In genomic region chr5:141414548-141415271, GRCh38 we compare ENCODE assay signal across 8 cellular contexts. TPM values are rescaled to one million over a fixed set of nuclear protein-coding genes. Genes with fewer than 3 reads are reported as not detected.
A peak's percentile ranks its signal among the peaks of the same experiment; 100 is the strongest.
DNase-seq lines count a peak whose midpoint lies in the region; ATAC-seq, FAIRE-seq and TF ChIP-seq lines count a peak whose summit lies in the region.
"Not testable (repeated sequence)": the region's sequence is repeated elsewhere in the genome, so short reads cannot be mapped to it uniquely, and the experiment has no call there.

No MANE protein-coding gene starts in this region.

- intact Hi-C loops in endothelial cell of umbilical vein (cut with micrococcal nuclease), result not testable (repeated sequence)
- intact Hi-C loops in naive thymus-derived CD4-positive, alpha-beta T cell (cut with micrococcal nuclease), result loop anchor here in 1 of 2 donors (5.0 to 10.0 kb wide), 3 partner anchors 52 to 460 kb away; partner anchors contain the start of genes PCDH1, PCDHGA5 and TAF7

- H3K9me3 Mint-ChIP-seq in IgD-negative memory B cell (peaks cover 11 to 36% (median 14%) of the 10 kb centered on the region in 3 donors), progenitor cell of endocrine pancreas (ENCODE audit: low read depth) (peaks cover 45% of the 10 kb centered on the region)
- not testable (repeated sequence) for H3K9me3 Mint-ChIP-seq in activated T-cell treated with anti-CD3 and anti-CD28 coated beads, Interleukin-2, amount 50 U/mL, for 72 hours
- peaks cover 11 to 76% (median 44%) of the 10 kb centered on the region in 11 donors for H3K9me3 Mint-ChIP-seq in naive thymus-derived CD4-positive, alpha-beta T cell

- not testable (repeated sequence) for H3K9me1 ChIP-seq in endothelial cell of umbilical vein (replicated peaks; ENCODE audit: control insufficient read depth, extremely low read depth, insufficient read depth, low read length)

- H3K79me2 ChIP-seq in endothelial cell of umbilical vein (ENCODE audit: control insufficient read depth, insufficient read depth, low read length), result not testable (repeated sequence)

- not testable (repeated sequence) for H2AFZ ChIP-seq in endothelial cell of umbilical vein (ENCODE audit: low read depth, low read length)

- not testable (repeated sequence) for BruUV-seq in endothelial cell of umbilical vein (replicated peaks; lab: Mats Ljungman, UMichigan)

- ATAC-seq in activated T-cell treated with anti-CD3 and anti-CD28 coated beads, Interleukin-2, amount 50 U/mL, for 72 hours (replicated peaks in 1 of 2); naive thymus-derived CD4-positive, alpha-beta T cell; thoracic aorta (ENCODE audit: insufficient number of reproducible peaks, low FRiP score, low read depth): not testable (repeated sequence)

- H3K9ac ChIP-seq in BLaER1; adipocyte (ENCODE audit: low read length); endothelial cell of umbilical vein (replicated peaks; ENCODE audit: extremely low read depth, insufficient read depth, low read length): not testable (repeated sequence)

- H3K36me3 ChIP-seq in BLaER1, result peaks cover 15% of the 10 kb centered on the region
- H3K36me3 ChIP-seq in adipocyte (ENCODE audit: control insufficient read depth, insufficient read depth, low read length, severe bottlenecking); endothelial cell of umbilical vein (ENCODE audit: control insufficient read depth in 2 of 2, extremely low read depth in 1 of 2, insufficient read depth in 2 of 2, low read length in 2 of 2); naive thymus-derived CD4-positive, alpha-beta T cell (ENCODE audit: control insufficient read depth in 2 of 3, insufficient read depth in 3 of 3, low read length in 3 of 3); thoracic aorta: not testable (repeated sequence)

- not testable (repeated sequence) for TF ChIP-seq POLR2A in endothelial cell of umbilical vein (IDR thresholded peaks at IDR 0.05; ENCODE audit: low read depth, low read length)

- dilution Hi-C loops in endothelial cell of umbilical vein (cut with MboI; ENCODE audit: extremely low pct_ligation_motif_present, low sequenced_read_pairs), result not testable (repeated sequence)

- not testable (repeated sequence) for FAIRE-seq in endothelial cell of umbilical vein (lab: Jason Lieb, UNC)

- H3K27me3 ChIP-seq in BLaER1 (peaks cover 28% of the 10 kb centered on the region), endothelial cell of umbilical vein (ENCODE audit: control insufficient read depth in 2 of 2, insufficient read depth in 2 of 2, low read length in 2 of 2) (peaks cover 48 to 84% of the 10 kb centered on the region in 2 experiments)
- H3K27me3 ChIP-seq in adipocyte (replicated peaks; ENCODE audit: control insufficient read depth, insufficient read depth, low read length); thoracic aorta (replicated peaks; ENCODE audit: insufficient read depth): not testable (repeated sequence)
- peaks cover 23 to 28% of the 10 kb centered on the region in 2 donors for H3K27me3 ChIP-seq in naive thymus-derived CD4-positive, alpha-beta T cell (ENCODE audit: control insufficient read depth in 2 of 2, insufficient read depth in 2 of 2, low read length in 2 of 2)

- peak overlapping the region; percentile 73 to 99 (median 90) for H3K4me3 Mint-ChIP-seq in IgD-negative memory B cell
- peak overlapping the region; percentile 19 to 37 for H3K4me3 Mint-ChIP-seq in activated T-cell treated with anti-CD3 and anti-CD28 coated beads, Interleukin-2, amount 50 U/mL, for 72 hours
- peak overlapping the region in 9 of 10 donors; percentile 1 to 89 (median 40) for H3K4me3 Mint-ChIP-seq in naive thymus-derived CD4-positive, alpha-beta T cell
- not testable (repeated sequence) for H3K4me3 Mint-ChIP-seq in progenitor cell of endocrine pancreas (ENCODE audit: low read depth)

- CTCF ChIA-PET in endothelial cell of umbilical vein (lab: Charles Lee), result interaction anchor here (1.2 to 11.3 kb wide), 6 partner anchors 12 to 148 kb away, joined by 3 to 335 read pairs (median 44); partner anchors contain the start of genes PCDHGA12 and PCDHGA8
- CTCF ChIA-PET in naive thymus-derived CD4-positive, alpha-beta T cell (lab: Charles Lee), result not testable (repeated sequence)

- not testable (repeated sequence) for TF ChIP-seq CTCF in endothelial cell of umbilical vein (IDR thresholded peaks at IDR 0.05; ENCODE audit: extremely low read depth in 1 of 2, insufficient read depth in 1 of 2, low read depth in 1 of 2, low read length in 2 of 2); progenitor cell of endocrine pancreas (IDR thresholded peaks at IDR 0.05; ENCODE audit: unreplicated experiment); thoracic aorta (IDR thresholded peaks at IDR 0.05)

- not testable (repeated sequence) for H3K36me3 Mint-ChIP-seq in IgD-negative memory B cell
- H3K36me3 Mint-ChIP-seq in activated T-cell treated with anti-CD3 and anti-CD28 coated beads, Interleukin-2, amount 50 U/mL, for 72 hours (ENCODE audit: insufficient read depth in 2 of 2), result peaks cover 20 to 27% of the 10 kb centered on the region in 2 donors
- peaks cover 4 to 37% (median 12%) of the 10 kb centered on the region in 5 donors for H3K36me3 Mint-ChIP-seq in naive thymus-derived CD4-positive, alpha-beta T cell
- H3K36me3 Mint-ChIP-seq in progenitor cell of endocrine pancreas (ENCODE audit: insufficient read depth), result peaks cover 63% of the 10 kb centered on the region

- H3K4me1 ChIP-seq in BLaER1, result peaks cover 19% of the 10 kb centered on the region
- not testable (repeated sequence) for H3K4me1 ChIP-seq in adipocyte (ENCODE audit: control insufficient read depth, insufficient read depth, low read length); endothelial cell of umbilical vein (ENCODE audit: control insufficient read depth, extremely low read depth, insufficient read depth, low read length); naive thymus-derived CD4-positive, alpha-beta T cell (ENCODE audit: control insufficient read depth in 2 of 2, insufficient read depth in 2 of 2, low read length in 2 of 2); thoracic aorta (ENCODE audit: control insufficient read depth in 1 of 2, low read depth in 2 of 2)

- H3K9me3 ChIP-seq in BLaER1, result peaks cover 41% of the 10 kb centered on the region
- peaks cover 28% of the 10 kb centered on the region for H3K9me3 ChIP-seq in adipocyte (ENCODE audit: control insufficient read depth, low read length)
- not testable (repeated sequence) for H3K9me3 ChIP-seq in endothelial cell of umbilical vein (replicated peaks; ENCODE audit: control insufficient read depth, insufficient read depth, low read length)
- H3K9me3 ChIP-seq in naive thymus-derived CD4-positive, alpha-beta T cell (ENCODE audit: control insufficient read depth in 2 of 3, low read length in 3 of 3), result peaks cover 0 to 33% (median 12%) of the 10 kb centered on the region in 3 experiments
- H3K9me3 ChIP-seq in thoracic aorta, result peaks cover 97% of the 10 kb centered on the region

- H3K27me3 Mint-ChIP-seq in IgD-negative memory B cell, result peaks cover 47% of the 10 kb centered on the region
- peaks cover 80% of the 10 kb centered on the region for H3K27me3 Mint-ChIP-seq in activated T-cell treated with anti-CD3 and anti-CD28 coated beads, Interleukin-2, amount 50 U/mL, for 72 hours (ENCODE audit: low read depth)
- peaks cover 67 to 78% (median 73%) of the 10 kb centered on the region in 5 donors for H3K27me3 Mint-ChIP-seq in naive thymus-derived CD4-positive, alpha-beta T cell
- H3K27me3 Mint-ChIP-seq in progenitor cell of endocrine pancreas, result not testable (repeated sequence)

- H4K20me1 ChIP-seq in BLaER1; endothelial cell of umbilical vein (replicated peaks; ENCODE audit: control insufficient read depth, extremely low read depth, insufficient read depth, low read length): not testable (repeated sequence)

- peaks cover 13 to 19% (median 19%) of the 10 kb centered on the region in 3 donors for H3K4me1 Mint-ChIP-seq in IgD-negative memory B cell
- peaks cover 32% of the 10 kb centered on the region for H3K4me1 Mint-ChIP-seq in activated T-cell treated with anti-CD3 and anti-CD28 coated beads, Interleukin-2, amount 50 U/mL, for 72 hours (ENCODE audit: low read depth)
- H3K4me1 Mint-ChIP-seq in naive thymus-derived CD4-positive, alpha-beta T cell, result peaks cover 16 to 28% (median 19%) of the 10 kb centered on the region in 7 donors
- not testable (repeated sequence) for H3K4me1 Mint-ChIP-seq in progenitor cell of endocrine pancreas (ENCODE audit: low read depth)

- peak overlapping the region; percentile 73 to 99 (median 88) for H3K27ac Mint-ChIP-seq in IgD-negative memory B cell
- H3K27ac Mint-ChIP-seq in activated T-cell treated with anti-CD3 and anti-CD28 coated beads, Interleukin-2, amount 50 U/mL, for 72 hours; naive thymus-derived CD4-positive, alpha-beta T cell: not testable (repeated sequence)
- peak overlapping the region; percentile 39 for H3K27ac Mint-ChIP-seq in progenitor cell of endocrine pancreas

- peak overlapping the region; percentile 77 for H3K4me2 ChIP-seq in BLaER1
- not testable (repeated sequence) for H3K4me2 ChIP-seq in endothelial cell of umbilical vein (ENCODE audit: insufficient read depth, low read length)

- H3K4me3 ChIP-seq in BLaER1, result peak overlapping the region; percentile 48
- peak overlapping the region; percentile 43 for H3K4me3 ChIP-seq in adipocyte (ENCODE audit: low read length)
- not testable (repeated sequence) for H3K4me3 ChIP-seq in endothelial cell of umbilical vein (replicated peaks in 1 of 3; ENCODE audit: insufficient read depth in 1 of 3, low read depth in 1 of 3, low read length in 3 of 3); naive thymus-derived CD4-positive, alpha-beta T cell (ENCODE audit: low read length)
- peak overlapping the region; percentile 24 for H3K4me3 ChIP-seq in thoracic aorta

- POLR2A ChIA-PET in endothelial cell of umbilical vein (lab: Charles Lee); naive thymus-derived CD4-positive, alpha-beta T cell (lab: Charles Lee): not testable (repeated sequence)

- not testable (repeated sequence) for H3K27ac ChIP-seq in BLaER1; endothelial cell of umbilical vein (ENCODE audit: insufficient read depth, low read depth, low read length); naive thymus-derived CD4-positive, alpha-beta T cell (ENCODE audit: low read depth, low read length); thoracic aorta

- DNase-seq in activated T-cell treated with anti-CD3 and anti-CD28 coated beads, Interleukin-2, amount 50 U/mL, for 72 hours; adipocyte (ENCODE audit: low read depth); endothelial cell of umbilical vein (ENCODE audit: low read depth, low spot score); naive thymus-derived CD4-positive, alpha-beta T cell; progenitor cell of endocrine pancreas (ENCODE audit: low spot score, unreplicated experiment); thoracic aorta (ENCODE audit: low spot score): not testable (repeated sequence)

RNA-seq across cellular contexts. Expression of gene PCDHGA10, which starts 1.9 kb away (rescaled TPM):
- polyA plus RNA-seq in IgD-negative memory B cell (0.15 TPM), endothelial cell of umbilical vein (3.6 and 3.7 TPM in 2 replicates)
- total RNA-seq in activated T-cell treated with anti-CD3 and anti-CD28 coated beads, Interleukin-2, amount 50 U/mL, for 72 hours, result under 1 TPM; 0.12 TPM
- total RNA-seq in endothelial cell of umbilical vein (4.4 and 5.8 TPM in 2 replicates), progenitor cell of endocrine pancreas (14.3 and 14.6 TPM in 2 replicates), thoracic aorta (10 to 100 TPM; 11.1 to 14.4 TPM)
- polyA plus RNA-seq in endothelial cell of umbilical vein (2011; cell fraction: cytosol; rRNA removed), result 1.4 and 1.6 TPM in 2 replicates
- 3.7 and 4.5 TPM in 2 replicates for polyA plus RNA-seq in endothelial cell of umbilical vein (2011; cell fraction: nucleus; rRNA removed)
- polyA plus RNA-seq in endothelial cell of umbilical vein (2012), result 1.0 and 3.0 TPM in 2 replicates
- 10.5 and 10.8 TPM in 2 replicates for polyA minus RNA-seq in endothelial cell of umbilical vein
- 0.20 TPM for polyA minus RNA-seq in endothelial cell of umbilical vein (2011; cell fraction: cytosol; rRNA and poly(A)+ RNA removed)
- polyA minus RNA-seq in endothelial cell of umbilical vein (2011; cell fraction: nucleus; rRNA and poly(A)+ RNA removed), result 14.6 and 15.1 TPM in 2 replicates
- total RNA-seq in naive thymus-derived CD4-positive, alpha-beta T cell, result under 1 TPM; 0.11 to 0.39 (median 0.24) TPM
- under 1 TPM; 0.04 to 0.12 TPM for polyA plus RNA-seq in naive thymus-derived CD4-positive, alpha-beta T cell

RNA-seq across cellular contexts. Expression of gene PCDHGB7, which starts 2.8 kb away (rescaled TPM):
- polyA plus RNA-seq in IgD-negative memory B cell, result 0.21 TPM
- under 1 TPM in 1 of 2 donors, not detected in 1; 0.17 TPM for total RNA-seq in activated T-cell treated with anti-CD3 and anti-CD28 coated beads, Interleukin-2, amount 50 U/mL, for 72 hours
- total RNA-seq in endothelial cell of umbilical vein, result 12.6 and 13.0 TPM in 2 replicates
- 6.5 and 6.9 TPM in 2 replicates for polyA plus RNA-seq in endothelial cell of umbilical vein
- polyA plus RNA-seq in endothelial cell of umbilical vein (2011; cell fraction: cytosol; rRNA removed), result 4.2 and 5.0 TPM in 2 replicates
- 7.6 and 8.5 TPM in 2 replicates for polyA plus RNA-seq in endothelial cell of umbilical vein (2011; cell fraction: nucleus; rRNA removed)
- polyA plus RNA-seq in endothelial cell of umbilical vein (2012), result 4.8 and 5.1 TPM in 2 replicates
- polyA minus RNA-seq in endothelial cell of umbilical vein, result 19.7 and 23.7 TPM in 2 replicates
- not detected for polyA minus RNA-seq in endothelial cell of umbilical vein (2011; cell fraction: cytosol; rRNA and poly(A)+ RNA removed)
- polyA minus RNA-seq in endothelial cell of umbilical vein (2011; cell fraction: nucleus; rRNA and poly(A)+ RNA removed), result 21.7 and 31.0 TPM in 2 replicates
- under 1 TPM in 3 of 5 experiments, not detected in 2; 0.11 to 0.16 (median 0.13) TPM for total RNA-seq in naive thymus-derived CD4-positive, alpha-beta T cell
- not detected for polyA plus RNA-seq in naive thymus-derived CD4-positive, alpha-beta T cell
- total RNA-seq in progenitor cell of endocrine pancreas, result 6.0 and 8.0 TPM in 2 replicates
- total RNA-seq in thoracic aorta, result 10 to 100 TPM; 18.0 to 28.1 TPM

RNA-seq across cellular contexts. Expression of gene PCDHGA11, which starts 6.1 kb away (rescaled TPM):
- 0.15 TPM for polyA plus RNA-seq in IgD-negative memory B cell
- total RNA-seq in activated T-cell treated with anti-CD3 and anti-CD28 coated beads, Interleukin-2, amount 50 U/mL, for 72 hours, result under 1 TPM in 1 of 2 donors, not detected in 1; 0.22 TPM
- total RNA-seq in endothelial cell of umbilical vein, result 10.3 and 11.5 TPM in 2 replicates
- polyA plus RNA-seq in endothelial cell of umbilical vein, result 8.0 and 8.1 TPM in 2 replicates
- 5.5 and 6.1 TPM in 2 replicates for polyA plus RNA-seq in endothelial cell of umbilical vein (2011; cell fraction: cytosol; rRNA removed)
- polyA plus RNA-seq in endothelial cell of umbilical vein (2011; cell fraction: nucleus; rRNA removed), result 6.1 and 7.6 TPM in 2 replicates
- 6.3 and 6.8 TPM in 2 replicates for polyA plus RNA-seq in endothelial cell of umbilical vein (2012)
- 16.7 and 17.3 TPM in 2 replicates for polyA minus RNA-seq in endothelial cell of umbilical vein
- polyA minus RNA-seq in endothelial cell of umbilical vein (2011; cell fraction: cytosol; rRNA and poly(A)+ RNA removed), result not detected
- 27.0 and 30.1 TPM in 2 replicates for polyA minus RNA-seq in endothelial cell of umbilical vein (2011; cell fraction: nucleus; rRNA and poly(A)+ RNA removed)
- total RNA-seq in naive thymus-derived CD4-positive, alpha-beta T cell, result under 1 TPM in 4 of 5 experiments, not detected in 1; 0.16 to 0.29 (median 0.21) TPM
- not detected for polyA plus RNA-seq in naive thymus-derived CD4-positive, alpha-beta T cell
- 3.1 and 3.3 TPM in 2 replicates for total RNA-seq in progenitor cell of endocrine pancreas
- total RNA-seq in thoracic aorta, result 10 to 100 TPM; 10.4 to 11.6 TPM

RNA-seq across cellular contexts. Expression of gene PCDHGB6, which starts 6.9 kb away (rescaled TPM):
- polyA plus RNA-seq in IgD-negative memory B cell (0.39 TPM), endothelial cell of umbilical vein (2.2 and 2.3 TPM in 2 replicates)
- total RNA-seq in activated T-cell treated with anti-CD3 and anti-CD28 coated beads, Interleukin-2, amount 50 U/mL, for 72 hours, result under 1 TPM in 1 of 2 donors, not detected in 1; 0.09 TPM
- total RNA-seq in endothelial cell of umbilical vein (4.8 and 4.9 TPM in 2 replicates), progenitor cell of endocrine pancreas (23.1 and 24.0 TPM in 2 replicates), thoracic aorta (10 to 100 TPM in 1 of 2 donors, 1 to 10 TPM in 1; 9.5 to 17.2 TPM)
- polyA plus RNA-seq in endothelial cell of umbilical vein (2011; cell fraction: cytosol; rRNA removed), result 1.1 and 1.3 TPM in 2 replicates
- 2.9 TPM in 2 replicates for polyA plus RNA-seq in endothelial cell of umbilical vein (2011; cell fraction: nucleus; rRNA removed)
- 0.72 and 1.1 TPM in 2 replicates for polyA plus RNA-seq in endothelial cell of umbilical vein (2012)
- 5.7 and 6.3 TPM in 2 replicates for polyA minus RNA-seq in endothelial cell of umbilical vein
- not detected for polyA minus RNA-seq in endothelial cell of umbilical vein (2011; cell fraction: cytosol; rRNA and poly(A)+ RNA removed)
- polyA minus RNA-seq in endothelial cell of umbilical vein (2011; cell fraction: nucleus; rRNA and poly(A)+ RNA removed), result 9.4 and 12.6 TPM in 2 replicates
- under 1 TPM; 0.13 to 0.44 (median 0.19) TPM for total RNA-seq in naive thymus-derived CD4-positive, alpha-beta T cell
- polyA plus RNA-seq in naive thymus-derived CD4-positive, alpha-beta T cell, result under 1 TPM; 0.05 to 0.12 TPM

RNA-seq across cellular contexts. Expression of gene PCDHGA9, which starts 12.1 kb away (rescaled TPM):
- polyA plus RNA-seq in IgD-negative memory B cell (0.29 TPM), endothelial cell of umbilical vein (1.1 and 1.2 TPM in 2 replicates)
- total RNA-seq in activated T-cell treated with anti-CD3 and anti-CD28 coated beads, Interleukin-2, amount 50 U/mL, for 72 hours, result under 1 TPM; 0.09 to 0.10 TPM
- total RNA-seq in endothelial cell of umbilical vein (3.5 and 3.9 TPM in 2 replicates), progenitor cell of endocrine pancreas (1.5 and 1.8 TPM in 2 replicates), thoracic aorta (10 to 100 TPM; 12.0 to 18.6 TPM)
- polyA plus RNA-seq in endothelial cell of umbilical vein (2011; cell fraction: cytosol; rRNA removed), result 0.72 and 0.85 TPM in 2 replicates
- polyA plus RNA-seq in endothelial cell of umbilical vein (2011; cell fraction: nucleus; rRNA removed), result 2.7 and 3.5 TPM in 2 replicates
- 0.38 and 0.63 TPM in 2 replicates for polyA plus RNA-seq in endothelial cell of umbilical vein (2012)
- polyA minus RNA-seq in endothelial cell of umbilical vein, result 7.7 and 9.2 TPM in 2 replicates
- polyA minus RNA-seq in endothelial cell of umbilical vein (2011; cell fraction: cytosol; rRNA and poly(A)+ RNA removed), result not detected
- 17.1 and 17.3 TPM in 2 replicates for polyA minus RNA-seq in endothelial cell of umbilical vein (2011; cell fraction: nucleus; rRNA and poly(A)+ RNA removed)
- total RNA-seq in naive thymus-derived CD4-positive, alpha-beta T cell, result under 1 TPM in 4 of 5 experiments, not detected in 1; 0.16 to 0.41 (median 0.22) TPM
- polyA plus RNA-seq in naive thymus-derived CD4-positive, alpha-beta T cell, result not detected
